24 cellular contexts compared by ENCODE assay signal in genomic region chr1:38403667-38404066, GRCh38.
DNase-seq lines count a peak whose midpoint lies in the region; ATAC-seq, FAIRE-seq and TF ChIP-seq lines count a peak whose summit lies in the region.
"Had no signal": no experiment of that assay in that cellular context is flagged by ENCODE, and none has a peak within 500 bp of the region (broad histone marks: within the 10 kb centered on the region; RNA-seq: fewer than 3 reads in every experiment).

No MANE protein-coding gene starts in this region.

- no peaks in the 10 kb centered on the region for H3K9me3 ChIP-seq in HepG2 (ENCODE audit: low read length)
- peaks cover 0 to 5% (median 0%) of the 10 kb centered on the region in 4 donors for H3K9me3 ChIP-seq in right lobe of liver
- 0 out of 2 replicates have a peak, but pooled peaks cover 6% of the 10 kb centered on the region for H3K9me3 ChIP-seq in PC-3 (ENCODE audit: low read length)
- H3K9me3 ChIP-seq in neural progenitor cell (ENCODE audit: low read depth) = peaks cover 4% of the 10 kb centered on the region
- no peaks in the 10 kb centered on the region for H3K9me3 ChIP-seq in smooth muscle cell (replicated peaks; ENCODE audit: low read depth)

- H3K27me3 ChIP-seq in HepG2 (ENCODE audit: control insufficient read depth in 1 of 2, insufficient read depth in 2 of 2, low read length in 2 of 2) (no peaks in the 10 kb centered on the region), right lobe of liver (no peaks in the 10 kb centered on the region), PC-3 (ENCODE audit: low read length) (no peaks in the 10 kb centered on the region), neural progenitor cell (no peaks in the 10 kb centered on the region), smooth muscle cell (ENCODE audit: low read depth) (no peaks in the 10 kb centered on the region)
- H3K27me3 ChIP-seq: BLaER1 treated with 17β-estradiol and CSF1 and Interleukin-3, amounts not matched to agents 10 nM and 100 nM; body of pancreas; dorsolateral prefrontal cortex; tibial nerve had no signal

- no peaks in the 10 kb centered on the region for H3F3A ChIP-seq in PC-3 (ENCODE audit: low read length, unreplicated experiment)
- no peaks in the 10 kb centered on the region for H3F3A ChIP-seq in neural progenitor cell (ENCODE audit: low read depth)
- H3F3A ChIP-seq in smooth muscle cell (ENCODE audit: low read depth) = no peaks in the 10 kb centered on the region

- intact Hi-C loops in HepG2 (cut with micrococcal nuclease; ENCODE audit: unreplicated experiment) = loop anchor here (5.0 kb wide), 1 partner anchor 366 kb away; no protein-coding TSS in a partner anchor
- intact Hi-C loops in right lobe of liver (cut with DNase I) = no loop called here
- intact Hi-C loops in PC-3 (cut with micrococcal nuclease) = no loop called here

- DNase-seq in HepG2 (ENCODE audit: low spot score) = no peak
- DNase-seq in right lobe of liver = no peak
- DNase-seq in GM13977 (ENCODE audit: low spot score) = no peak
- DNase-seq in PC-3 = no peak
- DNase-seq in neural progenitor cell (ENCODE audit: low spot score) = no peak
- no peak for DNase-seq in stimulated activated effector memory CD8-positive, alpha-beta T cell treated with anti-CD3 and anti-CD28 coated beads, Interleukin-12 subunit alpha, Interleukin-12 subunit beta, amount 100 ng/mL, for 72 hours (ENCODE audit: low spot score in 2 of 2)
- DNase-seq in smooth muscle cell (lab: John Stamatoyannopoulos, UW; ENCODE audit: unreplicated experiment) = no peak
- DNase-seq: activated gamma-delta T cell treated with Interleukin-2 at 50 U/mL for 16 hours; activated T-cell treated with anti-CD3 and anti-CD28 coated beads, Interleukin-2, amount 50 U/mL, for 24 hours; body of pancreas; cerebellar nuclear complex; dorsolateral prefrontal cortex; EL; head of caudate nucleus; NCI-H146; NCI-H2171; NCI-H510A treated with DMSO at 0.1 percent for 48 hours had no signal

- H3K27ac ChIP-seq in HepG2 (ENCODE audit: extremely low read length, insufficient read depth, low read length) = no peak overlapping the region
- H3K27ac ChIP-seq in right lobe of liver = no peak overlapping the region
- no peak overlapping the region for H3K27ac ChIP-seq in PC-3 (ENCODE audit: low read length)
- no peak overlapping the region for H3K27ac ChIP-seq in neural progenitor cell
- H3K27ac ChIP-seq in smooth muscle cell (ENCODE audit: low read depth) = no peak overlapping the region
- H3K27ac ChIP-seq: BLaER1 treated with 17β-estradiol and CSF1 and Interleukin-3, amounts not matched to agents 10 nM and 100 nM; body of pancreas; dorsolateral prefrontal cortex; tibial nerve had no signal

- CTCF ChIA-PET in HepG2 (lab: Yijun Ruan, JAX; ENCODE audit: low intra/inter-chr PET ratio, low total read pairs) (interaction anchor here (1.6 kb wide), 1 partner anchor 366 kb away, joined by 4 read pairs; no protein-coding TSS in a partner anchor), PC-3 (lab: Charles Lee) (no interaction called here)

- no peak overlapping the region for H3K4me3 Mint-ChIP-seq in neural progenitor cell
- no peak overlapping the region for H3K4me3 Mint-ChIP-seq in stimulated activated effector memory CD8-positive, alpha-beta T cell treated with anti-CD3 and anti-CD28 coated beads, Interleukin-12 subunit alpha, Interleukin-12 subunit beta, amount 100 ng/mL, for 72 hours
- H3K4me3 Mint-ChIP-seq: activated T-cell treated with anti-CD3 and anti-CD28 coated beads, Interleukin-2, amount 50 U/mL, for 24 hours; neural crest cell; T-helper 2 cell treated with Interferon-gamma antibody and Interleukin-4, amounts not matched to agents 5 μg/mL and 100 μg/mL, for 36 hours had no signal

- H3K79me2 ChIP-seq in HepG2 (ENCODE audit: insufficient read depth, low read length) (no peaks in the 10 kb centered on the region), PC-3 (ENCODE audit: low read length) (no peaks in the 10 kb centered on the region), neural progenitor cell (ENCODE audit: low read depth) (no peaks in the 10 kb centered on the region), smooth muscle cell (ENCODE audit: low read depth) (no peaks in the 10 kb centered on the region)

- H3K9me3 Mint-ChIP-seq in neural progenitor cell = peaks cover 30% of the 10 kb centered on the region
- peaks cover 11% of the 10 kb centered on the region for H3K9me3 Mint-ChIP-seq in stimulated activated effector memory CD8-positive, alpha-beta T cell treated with anti-CD3 and anti-CD28 coated beads, Interleukin-12 subunit alpha, Interleukin-12 subunit beta, amount 100 ng/mL, for 72 hours
- H3K9me3 Mint-ChIP-seq: T-helper 2 cell treated with Interferon-gamma antibody and Interleukin-4, amounts not matched to agents 5 μg/mL and 100 μg/mL, for 36 hours had no signal

- TF ChIP-seq CTCF in HepG2 (CRISPR knock-in tag; IDR thresholded peaks at IDR 0.05) (peak; percentile 58), right lobe of liver (IDR thresholded peaks at IDR 0.05) (no peak), GM13977 (IDR thresholded peaks at IDR 0.05; ENCODE audit: extremely low read depth, insufficient read depth, missing control alignments) (peak; percentile 34), PC-3 (conservative IDR thresholded peaks at IDR 0.05; ENCODE audit: low read depth, low read length) (peak; percentile 32; the same call in 1 of the 2 replicates), neural progenitor cell (IDR thresholded peaks at IDR 0.05) (peak; percentile 15), smooth muscle cell (IDR thresholded peaks at IDR 0.05; ENCODE audit: borderline replicate concordance, insufficient read depth, poor library complexity, severe bottlenecking) (no peak)

- POLR2A ChIA-PET in HepG2 (lab: Yijun Ruan, JAX) = no interaction called here
- POLR2A ChIA-PET in PC-3 (lab: Charles Lee; ENCODE audit: unreplicated experiment) = no interaction called here

- H3K4me1 ChIP-seq in HepG2 (ENCODE audit: insufficient read depth, low read length) (no peaks in the 10 kb centered on the region), right lobe of liver (no peaks in the 10 kb centered on the region), PC-3 (ENCODE audit: insufficient read depth, low read length) (no peaks in the 10 kb centered on the region), neural progenitor cell (no peaks in the 10 kb centered on the region), smooth muscle cell (ENCODE audit: low read depth) (no peaks in the 10 kb centered on the region)
- H3K4me1 ChIP-seq: BLaER1 treated with 17β-estradiol and CSF1 and Interleukin-3, amounts not matched to agents 10 nM and 100 nM; body of pancreas; tibial nerve had no signal

- WGBS in HepG2 (ENCODE audit: low lambda C conversion rate) = 0% methylated on average over 2 of the region's 2 CpGs
- 83% methylated on average over 1 of the region's 2 CpGs for WGBS in right lobe of liver (ENCODE audit: insufficient coverage, low coverage, low lambda C conversion rate, missing lambda C conversion rate)
- 89% methylated on average over 2 of the region's 2 CpGs for WGBS in smooth muscle cell (ENCODE audit: low lambda C conversion rate)

- H2AFZ ChIP-seq in HepG2 (ENCODE audit: low read length) = no peak overlapping the region
- H2AFZ ChIP-seq in PC-3 (ENCODE audit: low read length) = no peak overlapping the region
- no peak overlapping the region for H2AFZ ChIP-seq in neural progenitor cell (replicated peaks)
- H2AFZ ChIP-seq in smooth muscle cell (ENCODE audit: low read depth) = no peak overlapping the region

- no peak for ATAC-seq in HepG2
- no peak for ATAC-seq in right lobe of liver
- ATAC-seq in PC-3 = no peak
- no peak for ATAC-seq in stimulated activated effector memory CD8-positive, alpha-beta T cell treated with anti-CD3 and anti-CD28 coated beads, Interleukin-12 subunit alpha, Interleukin-12 subunit beta, amount 100 ng/mL, for 72 hours
- ATAC-seq in GM21447 (IDR thresholded peaks at IDR 0.05; ENCODE audit: unreplicated experiment) = no peak
- ATAC-seq: body of pancreas, HCT116, sciatic nerve had no signal

- TF ChIP-seq RAD21 in HepG2 (CRISPR knock-in tag; IDR thresholded peaks at IDR 0.05) = no peak

- TF ChIP-seq POLR2A in HepG2 (IDR thresholded peaks at IDR 0.05; ENCODE audit: insufficient read depth in 1 of 2, low read depth in 2 of 2, low read length in 2 of 2) (no peak), right lobe of liver (IDR thresholded peaks at IDR 0.05) (no peak)

- H3K9ac ChIP-seq in HepG2 (ENCODE audit: insufficient read depth, low read depth, low read length) = no peak overlapping the region
- no peak overlapping the region for H3K9ac ChIP-seq in PC-3 (ENCODE audit: low read length)
- no peak overlapping the region for H3K9ac ChIP-seq in neural progenitor cell
- H3K9ac ChIP-seq in smooth muscle cell (ENCODE audit: low read depth) = no peak overlapping the region
- H3K9ac ChIP-seq: BLaER1 treated with 17β-estradiol and CSF1 and Interleukin-3, amounts not matched to agents 10 nM and 100 nM had no signal

- no peaks in the 10 kb centered on the region for H3K4me1 Mint-ChIP-seq in neural progenitor cell
- H3K4me1 Mint-ChIP-seq in stimulated activated effector memory CD8-positive, alpha-beta T cell treated with anti-CD3 and anti-CD28 coated beads, Interleukin-12 subunit alpha, Interleukin-12 subunit beta, amount 100 ng/mL, for 72 hours = no peaks in the 10 kb centered on the region
- H3K4me1 Mint-ChIP-seq: neural crest cell had no signal

- no peaks in the 10 kb centered on the region for H3K9me2 ChIP-seq in PC-3 (replicated peaks; ENCODE audit: low read length)

- H3K27me3 Mint-ChIP-seq in neural progenitor cell (ENCODE audit: insufficient read depth, low read depth) = peaks cover 6% of the 10 kb centered on the region

- in situ Hi-C loops in HepG2 (cut with HindIII; ENCODE audit: extremely low pct_ligation_motif_present, low pct_unique_long_range_greater_than_20kb) (no loop called here), GM13977 (cut with MboI; ENCODE audit: low pct_unique_long_range_greater_than_20kb, low sequenced_read_pairs, unreplicated experiment) (no loop called here)

- H3K4me3 ChIP-seq in HepG2 (replicated peaks in 1 of 3; ENCODE audit: insufficient read depth in 1 of 3, low read depth in 2 of 3, low read length in 3 of 3) (no peak overlapping the region), right lobe of liver (no peak overlapping the region), PC-3 (ENCODE audit: low read length) (no peak overlapping the region), neural progenitor cell (no peak overlapping the region), smooth muscle cell (no peak overlapping the region)
- H3K4me3 ChIP-seq: BLaER1 treated with 17β-estradiol and CSF1 and Interleukin-3, amounts not matched to agents 10 nM and 100 nM; body of pancreas; dorsolateral prefrontal cortex; tibial nerve had no signal

- H3K4me2 ChIP-seq in HepG2 (ENCODE audit: low read depth, low read length) = no peak overlapping the region
- H3K4me2 ChIP-seq in PC-3 (ENCODE audit: low read length) = no peak overlapping the region
- no peak overlapping the region for H3K4me2 ChIP-seq in neural progenitor cell
- no peak overlapping the region for H3K4me2 ChIP-seq in smooth muscle cell
- H3K4me2 ChIP-seq: BLaER1 treated with 17β-estradiol and CSF1 and Interleukin-3, amounts not matched to agents 10 nM and 100 nM had no signal

- no peaks in the 10 kb centered on the region for H3K36me3 Mint-ChIP-seq in neural progenitor cell
- no peaks in the 10 kb centered on the region for H3K36me3 Mint-ChIP-seq in stimulated activated effector memory CD8-positive, alpha-beta T cell treated with anti-CD3 and anti-CD28 coated beads, Interleukin-12 subunit alpha, Interleukin-12 subunit beta, amount 100 ng/mL, for 72 hours

- no peak for TF ChIP-seq EP300 in HepG2 (IDR thresholded peaks at IDR 0.05; ENCODE audit: low read depth in 2 of 2, low read length in 2 of 2)
- no peak for TF ChIP-seq EP300 in HepG2 (CRISPR knock-in tag; IDR thresholded peaks at IDR 0.05; ENCODE audit: borderline replicate concordance)

- H3K27ac Mint-ChIP-seq in neural progenitor cell = no peak overlapping the region
- H3K27ac Mint-ChIP-seq in stimulated activated effector memory CD8-positive, alpha-beta T cell treated with anti-CD3 and anti-CD28 coated beads, Interleukin-12 subunit alpha, Interleukin-12 subunit beta, amount 100 ng/mL, for 72 hours = no peak overlapping the region
- H3K27ac Mint-ChIP-seq: activated T-cell treated with anti-CD3 and anti-CD28 coated beads, Interleukin-2, amount 50 U/mL, for 24 hours; T-helper 2 cell treated with Interferon-gamma antibody and Interleukin-4, amounts not matched to agents 5 μg/mL and 100 μg/mL, for 36 hours had no signal

- H4K20me1 ChIP-seq in HepG2 (ENCODE audit: insufficient read depth, low read length) = no peaks in the 10 kb centered on the region
- H4K20me1 ChIP-seq in PC-3 (ENCODE audit: low read length) = no peaks in the 10 kb centered on the region
- no peaks in the 10 kb centered on the region for H4K20me1 ChIP-seq in neural progenitor cell (ENCODE audit: low read depth)
- no peaks in the 10 kb centered on the region for H4K20me1 ChIP-seq in smooth muscle cell (ENCODE audit: low read depth)
- H4K20me1 ChIP-seq: BLaER1 treated with 17β-estradiol and CSF1 and Interleukin-3, amounts not matched to agents 10 nM and 100 nM had no signal

- FAIRE-seq in HepG2 (lab: Jason Lieb, UNC) = no peak

- BruUV-seq in HepG2 (replicated peaks; lab: Mats Ljungman, UMichigan) (no TSS peak), PC-3 (replicated peaks; lab: Mats Ljungman, UMichigan) (no TSS peak)

- no peaks in the 10 kb centered on the region for H3K36me3 ChIP-seq in HepG2 (replicated peaks in 1 of 2; ENCODE audit: control insufficient read depth in 1 of 2, insufficient read depth in 2 of 2, low read length in 2 of 2)
- H3K36me3 ChIP-seq in right lobe of liver = no peaks in the 10 kb centered on the region
- H3K36me3 ChIP-seq in PC-3 (ENCODE audit: low read depth, low read length) = no peaks in the 10 kb centered on the region
- H3K36me3 ChIP-seq in neural progenitor cell = no peaks in the 10 kb centered on the region
- H3K36me3 ChIP-seq in smooth muscle cell (ENCODE audit: low read depth) = no peaks in the 10 kb centered on the region
- H3K36me3 ChIP-seq: BLaER1 treated with 17β-estradiol and CSF1 and Interleukin-3, amounts not matched to agents 10 nM and 100 nM; tibial nerve had no signal

Comparison
In these comparisons a context has a peak if more than half of its experiments do, and no peak if none do; other contexts are left out.
1. CTCF ChIP-seq: peak in HepG2 (single experiment), GM13977 (single experiment), PC-3 (single experiment) and neural progenitor cell (single experiment); none in right lobe of liver (0 of 4) and smooth muscle cell (single experiment).